Comparison of ENCODE assay signal across 30 cellular contexts in the genomic region with DNA sequence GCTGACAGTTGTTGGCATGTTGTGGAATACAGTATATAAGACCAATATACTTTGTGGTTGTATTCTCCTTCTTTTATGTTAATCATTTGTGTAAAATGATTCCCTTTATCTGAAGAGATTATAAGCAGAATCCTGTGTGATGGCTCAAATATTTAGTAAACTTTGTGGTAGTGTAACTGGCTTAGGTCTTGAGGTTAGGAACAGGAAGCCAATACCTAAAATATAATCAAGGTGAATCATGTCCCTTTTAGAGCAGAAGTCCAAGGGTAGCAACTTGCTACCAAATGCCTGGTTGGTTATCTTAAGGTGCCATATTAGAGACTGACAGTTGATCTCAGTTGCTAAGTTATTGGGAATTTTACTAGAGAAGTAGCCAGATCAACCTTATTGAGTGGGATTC.
A peak's percentile ranks its signal among the peaks of the same experiment; 100 is the strongest.
DNase-seq lines count a peak whose midpoint lies in the region; ATAC-seq, FAIRE-seq and TF ChIP-seq lines count a peak whose summit lies in the region.
"Had no signal": no experiment of that assay in that cellular context is flagged by ENCODE, and none has a peak within 500 bp of the region (broad histone marks: within the 10 kb centered on the region; RNA-seq: fewer than 3 reads in every experiment).

No MANE protein-coding gene starts in this region.

- no peak for TF ChIP-seq RAD21 in SK-N-SH (IDR thresholded peaks at IDR 0.05; ENCODE audit: low read length)

- H3K27me3 ChIP-seq in SK-N-SH (ENCODE audit: insufficient read depth) (no peaks in the 10 kb centered on the region), right lobe of liver (no peaks in the 10 kb centered on the region)
- H3K27me3 ChIP-seq: gastrocnemius medialis, MG63, stomach, tibial artery had no signal

- no peaks in the 10 kb centered on the region for H3K9me3 ChIP-seq in SK-N-SH
- no peaks in the 10 kb centered on the region for H3K9me3 ChIP-seq in right lobe of liver
- H3K9me3 ChIP-seq: gastrocnemius medialis, MG63, mucosa of descending colon, stomach, tibial artery had no signal

- H3K36me3 ChIP-seq in SK-N-SH (replicated peaks in 1 of 2; ENCODE audit: control insufficient read depth in 1 of 2, insufficient read depth in 2 of 2, low read length in 1 of 2) (no peaks in the 10 kb centered on the region), right lobe of liver (no peaks in the 10 kb centered on the region)
- H3K36me3 ChIP-seq: gastrocnemius medialis, MG63, stomach, tibial artery had no signal

- H3F3A ChIP-seq in SK-N-SH (replicated peaks; ENCODE audit: insufficient read depth), result peaks cover 3% of the 10 kb centered on the region

- H3K4me1 ChIP-seq in SK-N-SH (ENCODE audit: control insufficient read depth in 1 of 2, insufficient read depth in 2 of 2, low read depth in 1 of 2, low read length in 1 of 2) (no peaks in the 10 kb centered on the region; a peak in 1 of 4 replicates), right lobe of liver (no peaks in the 10 kb centered on the region)
- H3K4me1 ChIP-seq: stomach had no signal

- no peak overlapping the region for H3K4me3 ChIP-seq in SK-N-SH (ENCODE audit: low read depth in 2 of 2, low read length in 1 of 2)
- H3K4me3 ChIP-seq in fibroblast of villous mesenchyme (ENCODE audit: low read depth, low read length), result no peak overlapping the region
- H3K4me3 ChIP-seq in right lobe of liver, result no peak overlapping the region
- H3K4me3 ChIP-seq: gastrocnemius medialis, MG63, mucosa of descending colon, stomach, tibial artery had no signal

- TF ChIP-seq EP300 in SK-N-SH (IDR thresholded peaks at IDR 0.05; ENCODE audit: borderline replicate concordance in 1 of 2, low read depth in 1 of 2, low read length in 1 of 2), result no peak

- no peak for TF ChIP-seq CTCF in SK-N-SH (IDR thresholded peaks at IDR 0.05)
- no peak for TF ChIP-seq CTCF in fibroblast of villous mesenchyme (IDR thresholded peaks at IDR 0.05; ENCODE audit: insufficient read depth, low read depth, low read length)
- no peak for TF ChIP-seq CTCF in right lobe of liver (IDR thresholded peaks at IDR 0.05)

- ATAC-seq in SK-N-SH treated with all-trans-retinoic acid at 6 μM for 48 hours (no peak; the same call in 2 of the 3 replicates), HG03108 (IDR thresholded peaks at IDR 0.05; ENCODE audit: unreplicated experiment) (no peak), right lobe of liver (no peak)
- ATAC-seq: activated CD4-positive, CD25-positive, alpha-beta regulatory T cell treated with anti-CD3 and anti-CD28 coated beads, Interleukin-2, amount 50 U/mL, for 24 hours; activated CD8-positive, alpha-beta T cell treated with anti-CD3 and anti-CD28 coated beads, Interleukin-2, amount 10 ng/mL, durations not matched to agents 7 days and 5 days; gastrocnemius medialis; HCT116; mucosa of descending colon; sciatic nerve; T-cell had no signal

- POLR2A ChIA-PET in SK-N-SH (lab: Yijun Ruan, JAX), result no interaction called here

- no peaks in the 10 kb centered on the region for H3K9me2 ChIP-seq in SK-N-SH

- no peak for FAIRE-seq in RCC 7860 (lab: Jason Lieb, UNC)
- FAIRE-seq: islet of Langerhans had no signal

- intact Hi-C loops in right lobe of liver (cut with DNase I), result no loop called here

- H3K79me2 ChIP-seq in SK-N-SH (ENCODE audit: insufficient read depth), result no peaks in the 10 kb centered on the region

- no peak overlapping the region; the same call in 1 of the 2 replicates for H3K4me2 ChIP-seq in SK-N-SH

- no peaks in the 10 kb centered on the region for H4K20me1 ChIP-seq in SK-N-SH (ENCODE audit: insufficient read depth)

- no peak overlapping the region for H3K9ac ChIP-seq in SK-N-SH

- DNase-seq in SK-N-SH, result no peak
- peak; percentile 65 for DNase-seq in RCC 7860 (ENCODE audit: low spot score)
- peak; percentile 55 for DNase-seq in fibroblast of villous mesenchyme (ENCODE audit: low read depth)
- DNase-seq in NAMALWA (ENCODE audit: low spot score), result no peak
- DNase-seq in inferior parietal cortex (ENCODE audit: extremely low spot score), result no peak
- no peak for DNase-seq in right lobe of liver
- DNase-seq: activated CD8-positive, alpha-beta T cell treated with anti-CD3 and anti-CD28 coated beads, Interleukin-2, amount 10 ng/mL, durations not matched to agents 7 days and 5 days; activated effector memory CD4-positive, alpha-beta T cell treated with anti-CD3 and anti-CD28 coated beads, Interleukin-2, amount 50 U/mL, for 16 hours; activated naive CD8-positive, alpha-beta T cell treated with anti-CD3 and anti-CD28 coated beads, Interleukin-2, amount 10 ng/mL, durations not matched to agents 7 days and 5 days; activated T-cell treated with anti-CD3 and anti-CD28 coated beads for 4 hours; effector CD4-positive, alpha-beta T cell; erythroblast; gastrocnemius medialis; hypothalamus; MG63; mucosa of descending colon; NCI-H1436; NCI-H510A; nephron progenitor cell; SIG-M5; stomach; T-cell; tibial artery had no signal

- TF ChIP-seq POLR2A in right lobe of liver (IDR thresholded peaks at IDR 0.05), result no peak

- CTCF ChIA-PET in SK-N-SH (lab: Yijun Ruan, JAX), result no interaction called here

- no peak overlapping the region for H2AFZ ChIP-seq in SK-N-SH (ENCODE audit: low read depth)

- H3K27ac ChIP-seq in SK-N-SH (ENCODE audit: low read depth in 2 of 2, low read length in 1 of 2) (no peak overlapping the region), right lobe of liver (no peak overlapping the region)
- H3K27ac ChIP-seq: 22Rv1, gastrocnemius medialis, stomach, tibial artery had no signal

TF ChIP-seq in SK-N-SH, 30 proteins besides CTCF, POLR2A, EP300 and RAD21:
- TF ChIP-seq EZH2phosphoT487 (IDR thresholded peaks at IDR 0.05; ENCODE audit: borderline replicate concordance, low read depth) (no peak), RFX5 (IDR thresholded peaks at IDR 0.05; ENCODE audit: low read length) (no peak), NRF1 (IDR thresholded peaks at IDR 0.05; ENCODE audit: low read depth, low read length) (no peak), SIN3A (IDR thresholded peaks at IDR 0.05; ENCODE audit: borderline replicate concordance, low read depth, low read length) (no peak), TCF12 (IDR thresholded peaks at IDR 0.05) (peak; percentile 34; the same call in 1 of the 2 replicates), ELF1 (IDR thresholded peaks at IDR 0.05) (no peak)

TF ChIP-seq in SK-N-SH treated with all-trans-retinoic acid at 6 μM for 48 hours, 23 proteins besides CTCF, POLR2A, EP300 and RAD21:
- no peak for TF ChIP-seq CSDC2 (CRISPR knock-in tag; IDR thresholded peaks at IDR 0.05)
TF ChIP-seq in SK-N-SH treated with all-trans-retinoic acid at 6 μM for 48 hours: peak in this region for 0.

Comparison
In these comparisons a context has a peak if more than half of its experiments do, and no peak if none do; other contexts are left out.
1. DNase-seq: peak in RCC 7860 (single experiment) and fibroblast of villous mesenchyme (single experiment); none in SK-N-SH (single experiment), NAMALWA (single experiment), inferior parietal cortex (single experiment) and right lobe of liver (0 of 3).